In the genomic region with DNA sequence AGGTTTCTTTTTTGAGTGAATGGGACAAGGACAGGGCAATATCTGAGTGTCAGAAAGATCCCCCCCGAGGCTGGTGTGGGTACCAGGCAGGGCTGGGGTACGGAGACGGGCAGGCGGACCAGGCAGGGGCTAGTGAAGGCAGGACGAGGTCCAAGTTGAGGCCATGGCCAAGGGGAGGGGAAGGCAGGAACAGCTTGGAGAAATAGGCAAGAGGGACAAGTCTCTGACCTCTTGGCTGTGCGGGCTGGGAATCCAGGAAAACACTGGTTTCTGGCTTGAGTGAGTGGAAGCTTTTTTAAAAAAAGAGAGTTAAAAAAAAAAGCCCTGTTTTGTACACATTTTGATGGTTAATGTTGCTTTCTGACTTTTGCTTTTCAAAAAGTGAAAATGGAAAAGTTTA, we compare ENCODE assay signal across 1 cellular context.
TF ChIP-seq lines count a peak whose summit lies in the region.

No MANE protein-coding gene starts in this region.

TF ChIP-seq in IMR-90, 13 proteins besides CTCF, POLR2A, EP300 and RAD21 (continued from another document):
- TF ChIP-seq CEBPB (IDR thresholded peaks at IDR 0.05; ENCODE audit: low read depth, low read length) (no peak), MAFK (IDR thresholded peaks at IDR 0.05; ENCODE audit: low read depth, low read length) (no peak), NFE2L2 (IDR thresholded peaks at IDR 0.05; ENCODE audit: low read depth, low read length) (no peak), CHD1 (IDR thresholded peaks at IDR 0.05; ENCODE audit: low read depth, low read length) (no peak), MAZ (IDR thresholded peaks at IDR 0.05; ENCODE audit: borderline replicate concordance, low read depth, low read length) (no peak), MXI1 (IDR thresholded peaks at IDR 0.05; ENCODE audit: borderline replicate concordance, low read depth, low read length) (no peak), RCOR1 (IDR thresholded peaks at IDR 0.05; ENCODE audit: insufficient replicate concordance, low read length) (no peak), BHLHE40 (IDR thresholded peaks at IDR 0.05; ENCODE audit: low read depth, low read length) (no peak), SMC3 (IDR thresholded peaks at IDR 0.05; ENCODE audit: low read depth, low read length) (no peak)
- TF ChIP-seq, protein P1, sequence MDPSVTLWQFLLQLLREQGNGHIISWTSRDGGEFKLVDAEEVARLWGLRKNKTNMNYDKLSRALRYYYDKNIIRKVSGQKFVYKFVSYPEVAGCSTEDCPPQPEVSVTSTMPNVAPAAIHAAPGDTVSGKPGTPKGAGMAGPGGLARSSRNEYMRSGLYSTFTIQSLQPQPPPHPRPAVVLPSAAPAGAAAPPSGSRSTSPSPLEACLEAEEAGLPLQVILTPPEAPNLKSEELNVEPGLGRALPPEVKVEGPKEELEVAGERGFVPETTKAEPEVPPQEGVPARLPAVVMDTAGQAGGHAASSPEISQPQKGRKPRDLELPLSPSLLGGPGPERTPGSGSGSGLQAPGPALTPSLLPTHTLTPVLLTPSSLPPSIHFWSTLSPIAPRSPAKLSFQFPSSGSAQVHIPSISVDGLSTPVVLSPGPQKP (IDR thresholded peaks at IDR 0.05; ENCODE audit: borderline replicate concordance, low read depth, low read length): no peak
- TF ChIP-seq, protein P2, sequence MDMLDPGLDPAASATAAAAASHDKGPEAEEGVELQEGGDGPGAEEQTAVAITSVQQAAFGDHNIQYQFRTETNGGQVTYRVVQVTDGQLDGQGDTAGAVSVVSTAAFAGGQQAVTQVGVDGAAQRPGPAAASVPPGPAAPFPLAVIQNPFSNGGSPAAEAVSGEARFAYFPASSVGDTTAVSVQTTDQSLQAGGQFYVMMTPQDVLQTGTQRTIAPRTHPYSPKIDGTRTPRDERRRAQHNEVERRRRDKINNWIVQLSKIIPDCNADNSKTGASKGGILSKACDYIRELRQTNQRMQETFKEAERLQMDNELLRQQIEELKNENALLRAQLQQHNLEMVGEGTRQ (IDR thresholded peaks at IDR 0.05; ENCODE audit: low read depth, low read length): no peak
TF ChIP-seq in IMR-90: peak in this region for 0.
